14 cellular contexts compared by ENCODE assay signal in the genomic region with DNA sequence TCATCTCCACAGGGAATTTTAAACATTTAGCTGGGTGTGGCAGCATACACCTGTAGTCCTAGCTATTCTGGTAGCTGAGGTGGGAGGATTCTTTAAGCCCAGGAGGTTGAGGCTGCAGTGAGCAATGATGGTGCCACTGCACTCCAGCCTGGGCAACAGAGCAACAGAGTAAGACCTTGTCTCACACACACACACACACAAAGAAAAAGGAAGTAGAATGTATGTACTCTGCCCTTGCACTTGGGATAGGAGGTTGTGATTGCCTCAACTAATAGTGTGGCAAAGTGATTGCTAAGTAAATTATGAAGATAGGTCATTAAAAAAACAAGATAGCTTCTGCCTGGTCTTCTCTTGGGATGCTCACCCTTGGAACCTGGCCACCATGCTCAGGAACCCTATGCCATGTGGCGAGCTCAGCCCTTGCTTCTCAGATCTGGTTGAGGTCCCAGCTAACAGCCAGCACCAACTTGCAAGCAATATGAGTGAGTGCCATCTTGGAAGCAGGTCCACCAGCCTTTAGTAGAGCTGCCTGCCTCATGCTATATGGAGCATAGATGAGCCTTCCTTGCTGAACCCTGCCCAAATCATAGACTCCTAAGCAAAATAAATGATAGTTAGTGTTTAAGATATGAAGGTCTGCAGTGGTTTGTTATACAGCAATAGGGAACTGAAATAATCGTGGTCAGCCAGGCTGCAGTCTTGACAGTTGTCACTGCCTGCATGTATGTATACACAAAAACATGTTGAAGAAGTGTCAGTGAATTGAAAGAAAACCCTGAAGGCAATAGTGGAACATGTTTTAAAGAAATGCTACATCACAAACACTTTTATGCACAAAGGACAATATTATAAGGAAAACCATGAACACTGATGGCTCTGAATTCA. TPM values are rescaled to one million over a fixed set of nuclear protein-coding genes. Genes with fewer than 3 reads are reported as not detected.
DNase-seq lines count a peak whose midpoint lies in the region; ATAC-seq and TF ChIP-seq lines count a peak whose summit lies in the region.
"Had no signal": no experiment of that assay in that cellular context is flagged by ENCODE, and none has a peak within 500 bp of the region (broad histone marks: within the 10 kb centered on the region; RNA-seq: fewer than 3 reads in every experiment).

No MANE protein-coding gene starts in this region.

- H3K4me3 Mint-ChIP-seq in chondrocyte (ENCODE audit: unreplicated experiment), result no peak overlapping the region
- H3K4me3 Mint-ChIP-seq: effector memory CD8-positive, alpha-beta T cell; T-helper 2 cell treated with Interferon-gamma antibody and Interleukin-4, amounts not matched to agents 5 μg/mL and 100 μg/mL, for 36 hours had no signal

- DNase-seq in GM10248 (ENCODE audit: extremely low spot score) (peak; percentile 43), KBM-7 (peak; percentile 25), NCI-H2196 treated with DMSO at 0.1 percent for 48 hours (lab: John Stamatoyannopoulos, UW; ENCODE audit: unreplicated experiment) (no peak), chondrocyte (ENCODE audit: low spot score) (no peak), mesenteric fat pad (ENCODE audit: low spot score) (no peak), KG1 (lab: John Stamatoyannopoulos, UW) (no peak)
- DNase-seq: activated CD8-positive, alpha-beta memory T cell treated with anti-CD3 and anti-CD28 coated beads, Interleukin-2, amount 50 U/mL, for 4 hours; anterior cingulate cortex; effector memory CD8-positive, alpha-beta T cell; head of caudate nucleus; testis had no signal

- POLR2A ChIA-PET in GM10248 (lab: Yijun Ruan, JAX), result no interaction called here

- H3K36me3 Mint-ChIP-seq in chondrocyte (ENCODE audit: low read depth), result peaks cover 4% of the 10 kb centered on the region

- H3K27me3 Mint-ChIP-seq in chondrocyte (ENCODE audit: low read depth), result no peaks in the 10 kb centered on the region
- H3K27me3 Mint-ChIP-seq: effector memory CD8-positive, alpha-beta T cell had no signal

- H3K27ac Mint-ChIP-seq in chondrocyte (ENCODE audit: unreplicated experiment), result no peak overlapping the region
- H3K27ac Mint-ChIP-seq: effector memory CD8-positive, alpha-beta T cell; T-helper 2 cell treated with Interferon-gamma antibody and Interleukin-4, amounts not matched to agents 5 μg/mL and 100 μg/mL, for 36 hours had no signal

- TF ChIP-seq CTCF in GM10248 (IDR thresholded peaks at IDR 0.05; ENCODE audit: control extremely low read depth, extremely low read depth, low read depth, missing control alignments) (no peak), chondrocyte (IDR thresholded peaks at IDR 0.05) (no peak)

- peak; percentile 97 for ATAC-seq in GM19351 (IDR thresholded peaks at IDR 0.05; ENCODE audit: unreplicated experiment)
- peak; percentile 86 for ATAC-seq in HG02852 (IDR thresholded peaks at IDR 0.05; ENCODE audit: unreplicated experiment)
- ATAC-seq: effector memory CD8-positive, alpha-beta T cell had no signal

- in situ Hi-C loops in KBM-7 (cut with MboI; ENCODE audit: low pct_unique_long_range_greater_than_20kb, low sequenced_read_pairs), result no loop called here

- CTCF ChIA-PET in GM10248 (lab: Yijun Ruan, JAX), result interaction anchor here (1.0 to 1.3 kb wide), 5 partner anchors 9 to 58 kb away, joined by 3 to 4 read pairs (median 3); a partner anchor contains a TSS

- H3K9me3 Mint-ChIP-seq in chondrocyte (ENCODE audit: low read depth), result no peaks in the 10 kb centered on the region
- H3K9me3 Mint-ChIP-seq: effector memory CD8-positive, alpha-beta T cell; T-helper 2 cell treated with Interferon-gamma antibody and Interleukin-4, amounts not matched to agents 5 μg/mL and 100 μg/mL, for 36 hours had no signal

- H3K4me1 Mint-ChIP-seq in chondrocyte (ENCODE audit: low read depth), result peaks cover 1% of the 10 kb centered on the region

RNA-seq across cellular contexts. Expression of a gene that starts 30.1 kb away (rescaled TPM):
- total RNA-seq in chondrocyte, result 11.5 to 20.7 TPM (median 12.0 TPM) in 3 replicates
- 26.4 TPM for total RNA-seq in mesenteric fat pad

Comparison
In these comparisons a context has a peak if more than half of its experiments do, and no peak if none do; other contexts are left out.
1. DNase-seq: peak in GM10248 (single experiment) and KBM-7 (single experiment); none in NCI-H2196 treated with DMSO at 0.1 percent for 48 hours (single experiment), chondrocyte (single experiment), mesenteric fat pad (single experiment) and KG1 (single experiment).